In the genomic region with DNA sequence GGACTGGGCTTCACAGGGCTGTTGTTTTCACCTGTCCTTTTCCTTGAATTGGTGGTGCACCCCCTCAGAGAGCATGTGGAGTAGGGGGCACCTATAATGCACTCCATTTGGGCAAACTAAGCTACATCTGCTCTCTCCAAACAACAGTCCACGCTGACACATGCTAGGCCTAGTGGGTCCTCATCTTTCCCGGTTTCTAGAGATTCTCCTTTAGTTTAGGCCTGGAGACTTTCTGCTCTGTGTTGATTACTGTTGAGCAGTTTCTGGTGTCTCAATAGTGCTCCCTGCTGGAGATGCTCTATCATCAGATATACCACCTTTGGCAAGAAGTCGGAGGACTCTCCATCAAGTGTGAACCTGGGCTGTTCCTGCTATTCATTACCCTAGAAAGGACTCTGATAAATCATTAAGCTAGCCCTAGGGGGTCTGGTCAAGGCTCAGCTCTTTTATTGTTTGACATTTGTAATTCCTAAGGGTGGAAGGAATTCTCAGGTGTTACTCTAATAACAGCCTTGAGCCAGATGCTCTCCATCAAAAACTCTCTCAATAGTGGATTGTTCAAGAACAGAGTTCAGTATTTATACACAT, we compare ENCODE assay signal across 8 cellular contexts.
A peak's percentile ranks its signal among the peaks of the same experiment; 100 is the strongest.
DNase-seq lines count a peak whose midpoint lies in the region; ATAC-seq and TF ChIP-seq lines count a peak whose summit lies in the region.

No MANE protein-coding gene starts in this region.

- H3K9me3 Mint-ChIP-seq in natural killer cell treated with Interleukin-12 subunit alpha and Interleukin-12 subunit beta and Interleukin-15 and Interleukin-18, amount 100 ng/mL, for 72 hours, result peaks cover 3% of the 10 kb centered on the region

- peaks cover 14% of the 10 kb centered on the region in 2 donors for H3K4me1 Mint-ChIP-seq in natural killer cell treated with Interleukin-12 subunit alpha and Interleukin-12 subunit beta and Interleukin-15 and Interleukin-18, amount 100 ng/mL, for 72 hours (ENCODE audit: low read depth in 2 of 2)

- intact Hi-C loops in transverse colon (cut with DNase I; ENCODE audit: low total_unique reads), result loop anchor here (10.0 kb wide), 1 partner anchor 69 kb away; the partner anchor contains the start of gene FYB1

- H3K27me3 Mint-ChIP-seq in natural killer cell treated with Interleukin-12 subunit alpha and Interleukin-12 subunit beta and Interleukin-15 and Interleukin-18, amount 100 ng/mL, for 72 hours, result peaks cover 3 to 16% of the 10 kb centered on the region in 2 donors

- H3K36me3 ChIP-seq in transverse colon, result no peaks in the 10 kb centered on the region

- H3K27ac ChIP-seq in transverse colon, result no peak overlapping the region

- TF ChIP-seq POLR2A in transverse colon (IDR thresholded peaks at IDR 0.05), result no peak

- no peak overlapping the region for H3K4me3 Mint-ChIP-seq in natural killer cell treated with Interleukin-12 subunit alpha and Interleukin-12 subunit beta and Interleukin-15 and Interleukin-18, amount 100 ng/mL, for 72 hours

- H3K4me1 ChIP-seq in transverse colon, result peaks cover 0 to 7% (median 0%) of the 10 kb centered on the region in 4 donors

- peak; percentile 94 for ATAC-seq in GM18517 (IDR thresholded peaks at IDR 0.05; ENCODE audit: unreplicated experiment)
- peak; percentile 64 for ATAC-seq in HG03045 (IDR thresholded peaks at IDR 0.05; ENCODE audit: unreplicated experiment)
- ATAC-seq in esophagus mucosa, result peak; percentile 93
- peak; percentile 87 to 92 for ATAC-seq in natural killer cell treated with Interleukin-12 subunit alpha and Interleukin-12 subunit beta and Interleukin-15 and Interleukin-18, amount 100 ng/mL, for 72 hours

- peak; percentile 80 for TF ChIP-seq CTCF in AG09309 (IDR thresholded peaks at IDR 0.05; ENCODE audit: control insufficient read depth, insufficient read depth, low read depth, low read length, missing control alignments)
- peak; percentile 56 to 76 (median 62) for TF ChIP-seq CTCF in transverse colon (IDR thresholded peaks at IDR 0.05)

- in situ Hi-C loops in transverse colon (cut with MboI; ENCODE audit: low pct_ligation_motif_present in 1 of 4, low pct_unique_long_range_greater_than_20kb in 1 of 4, low sequenced_read_pairs in 3 of 4), result loop anchor here in 2 of 4 donors (5.0 to 25.0 kb wide), 3 partner anchors 66 to 146 kb away; partner anchors contain the start of gene FYB1 (in 2 of the 2)

- no peak for TF ChIP-seq EP300 in transverse colon (IDR thresholded peaks at IDR 0.05; ENCODE audit: low read depth)

- no peak overlapping the region for H3K4me3 ChIP-seq in AG09309 (ENCODE audit: control insufficient read depth, low read depth, low read length)
- H3K4me3 ChIP-seq in transverse colon, result no peak overlapping the region

- H3K36me3 Mint-ChIP-seq in natural killer cell treated with Interleukin-12 subunit alpha and Interleukin-12 subunit beta and Interleukin-15 and Interleukin-18, amount 100 ng/mL, for 72 hours, result peaks cover 13% of the 10 kb centered on the region

- DNase-seq in AG09309 (ENCODE audit: low read depth) (peak; percentile 57), NOMO-1 (lab: John Stamatoyannopoulos, UW; ENCODE audit: unreplicated experiment in 2 of 2) (peak; percentile 59 to 92), transverse colon (peak; percentile 26)
- peak; percentile 49 for DNase-seq in activated CD8-positive, alpha-beta memory T cell treated with anti-CD3 and anti-CD28 coated beads, Interleukin-2, amount 50 U/mL, for 4 hours
- peak; percentile 80 for DNase-seq in natural killer cell treated with Interleukin-12 subunit alpha and Interleukin-12 subunit beta and Interleukin-15 and Interleukin-18, amount 100 ng/mL, for 72 hours (ENCODE audit: low spot score)

- no peaks in the 10 kb centered on the region for H3K27me3 ChIP-seq in transverse colon

- H3K27ac Mint-ChIP-seq in natural killer cell treated with Interleukin-12 subunit alpha and Interleukin-12 subunit beta and Interleukin-15 and Interleukin-18, amount 100 ng/mL, for 72 hours, result peak overlapping the region; percentile 38 to 80

- 0 to 7% methylated on average over 2 to 3 of the region's 3 CpGs for WGBS in transverse colon (ENCODE audit: low coverage in 1 of 2), 2 donors

- no peaks in the 10 kb centered on the region for H3K9me3 ChIP-seq in transverse colon

Comparison
In these comparisons a context has a peak if more than half of its experiments do, and no peak if none do; other contexts are left out.
1. DNase-seq: peak in every context shown above with its lines; median percentile 80 in natural killer cell treated with Interleukin-12 subunit alpha and Interleukin-12 subunit beta and Interleukin-15 and Interleukin-18, amount 100 ng/mL, for 72 hours; 76 in NOMO-1; 57 in AG09309; 49 in activated CD8-positive, alpha-beta memory T cell treated with anti-CD3 and anti-CD28 coated beads, Interleukin-2, amount 50 U/mL, for 4 hours; 26 in transverse colon.